ENCODE assay signal across 8 cellular contexts in the genomic region with DNA sequence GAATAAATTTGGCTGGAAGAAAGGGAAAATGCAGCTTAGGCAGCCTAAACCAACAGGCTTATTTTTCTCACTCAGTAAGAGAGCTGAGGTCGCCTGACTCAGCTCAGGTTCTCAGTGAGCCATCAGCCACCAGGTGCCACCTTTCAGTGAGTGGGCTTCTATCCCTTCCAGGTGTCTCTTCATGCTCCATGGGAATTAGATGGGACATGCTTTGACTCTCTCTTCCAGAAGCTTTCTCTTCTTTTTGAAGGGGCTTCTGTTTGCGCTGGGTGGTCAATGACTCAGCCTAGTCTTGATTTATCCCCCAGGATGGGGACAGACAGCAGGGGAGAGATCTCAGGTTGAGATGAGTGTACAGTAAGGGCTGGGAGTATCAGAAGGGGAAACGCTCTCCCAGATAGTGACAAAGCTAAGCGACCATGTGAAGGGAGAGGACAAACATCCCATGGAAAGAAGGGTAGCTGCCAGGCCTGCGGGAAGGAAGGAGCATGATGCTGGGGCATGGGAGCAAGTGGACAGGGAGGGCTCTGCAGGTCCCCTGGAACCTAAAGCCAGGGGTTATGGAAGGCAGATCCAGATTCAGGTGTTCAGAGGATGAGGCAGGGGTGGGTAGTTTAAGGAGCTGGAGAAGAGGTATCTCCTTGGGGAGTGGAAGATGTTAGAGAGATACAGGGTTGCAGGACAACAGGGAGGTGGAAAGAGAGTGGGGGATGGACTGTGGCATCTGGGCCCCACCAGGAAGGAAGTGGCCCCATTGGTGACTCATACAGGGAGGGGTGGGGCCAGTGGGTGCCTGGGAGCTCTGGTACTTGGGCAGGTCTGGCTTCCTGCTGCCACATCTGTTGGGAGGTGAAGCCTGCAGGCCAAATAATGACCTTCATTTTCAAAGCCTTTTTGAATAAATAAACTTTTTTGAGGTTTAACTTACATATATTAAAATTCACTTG. TPM values are rescaled to one million over a fixed set of nuclear protein-coding genes. Genes with fewer than 3 reads are reported as not detected.
DNase-seq lines count a peak whose midpoint lies in the region; TF ChIP-seq lines count a peak whose summit lies in the region.

No MANE protein-coding gene starts in this region.

- no peaks in the 10 kb centered on the region for H3K9me3 ChIP-seq in MG63
- H3K9me3 ChIP-seq in mucosa of stomach (ENCODE audit: control insufficient read depth, low read length) = no peaks in the 10 kb centered on the region

- H3K27me3 ChIP-seq in H7 (ENCODE audit: control insufficient read depth, insufficient read depth, low read length) = no peaks in the 10 kb centered on the region
- no peaks in the 10 kb centered on the region for H3K27me3 ChIP-seq in MG63
- H3K27me3 ChIP-seq in mucosa of stomach (ENCODE audit: control insufficient read depth, insufficient read depth, low read length) = no peaks in the 10 kb centered on the region

- DNase-seq in H7 (peak; percentile 37), MG63 (peak; percentile 90), HuH-7.5 (ENCODE audit: low spot score) (no peak)
- peak; percentile 87 for DNase-seq in activated CD4-positive, alpha-beta T cell treated with anti-CD3 and anti-CD28 coated beads for 48 hours
- peak; percentile 67 for DNase-seq in effector CD4-positive, alpha-beta T cell
- peak in 5 of 6 experiments; percentile 16 to 41 (median 23) for DNase-seq in stimulated activated naive CD4-positive, alpha-beta T cell (lab: John Stamatoyannopoulos, UW)

- H3K4me3 ChIP-seq in H7 (ENCODE audit: insufficient read depth, low read depth, low read length) (no peak overlapping the region), MG63 (no peak overlapping the region), mucosa of stomach (ENCODE audit: low read length) (no peak overlapping the region)

- peaks cover 67% of the 10 kb centered on the region for H3K4me1 ChIP-seq in mucosa of stomach (ENCODE audit: control insufficient read depth, insufficient read depth, low read length)

- peak overlapping the region; percentile 61 for H3K9ac ChIP-seq in mucosa of stomach (ENCODE audit: low read length)

- H3K36me3 ChIP-seq in H7 (replicated peaks; ENCODE audit: control insufficient read depth, insufficient read depth, low read length) (no peaks in the 10 kb centered on the region), MG63 (peaks cover 4% of the 10 kb centered on the region), mucosa of stomach (ENCODE audit: control insufficient read depth, insufficient read depth, low read length) (no peaks in the 10 kb centered on the region)

- peak; percentile 27 for TF ChIP-seq POLR2A in GM10847 (IDR thresholded peaks at IDR 0.05; ENCODE audit: extremely low read depth, insufficient read length)

RNA-seq across cellular contexts. Expression of a gene that starts 32.5 kb away (rescaled TPM):
- 63.1 and 71.3 TPM in 2 replicates for total RNA-seq in H7 (2014; rRNA removed; shearing (Covaris generic))
- total RNA-seq in MG63 (2014; rRNA removed; shearing (Covaris generic); ENCODE audit: low replicate concordance) = 31.6 and 54.0 TPM in 2 replicates

RNA-seq across cellular contexts. Expression of a gene that starts 56.9 kb away (rescaled TPM):
- 94.4 and 114 TPM in 2 replicates for total RNA-seq in H7 (2014; rRNA removed; shearing (Covaris generic))
- 113 and 152 TPM in 2 replicates for total RNA-seq in MG63 (2014; rRNA removed; shearing (Covaris generic); ENCODE audit: low replicate concordance)
